ENCODE assay signal across 10 cellular contexts in genomic region chr4:146329042-146329716, GRCh38.
DNase-seq lines count a peak whose midpoint lies in the region; TF ChIP-seq lines count a peak whose summit lies in the region.
"Had no signal": no experiment of that assay in that cellular context is flagged by ENCODE, and none has a peak within 500 bp of the region (broad histone marks: within the 10 kb centered on the region; RNA-seq: fewer than 3 reads in every experiment).

No MANE protein-coding gene starts in this region.

- POLR2A ChIA-PET in SK-N-SH (lab: Yijun Ruan, JAX), result no interaction called here

- H3K79me2 ChIP-seq in SK-N-SH (ENCODE audit: insufficient read depth), result no peaks in the 10 kb centered on the region

- TF ChIP-seq RAD21 in SK-N-SH (IDR thresholded peaks at IDR 0.05; ENCODE audit: low read length), result no peak

- peak in 1 of 2 experiments; percentile 85; a peak in 2 of 4 replicates for TF ChIP-seq EP300 in SK-N-SH (IDR thresholded peaks at IDR 0.05; ENCODE audit: borderline replicate concordance in 1 of 2, low read depth in 1 of 2, low read length in 1 of 2)

- no peaks in the 10 kb centered on the region for H3K36me3 ChIP-seq in SK-N-SH (replicated peaks in 1 of 2; ENCODE audit: control insufficient read depth in 1 of 2, insufficient read depth in 2 of 2, low read length in 1 of 2)
- H3K36me3 ChIP-seq: right atrium auricular region had no signal

- H3K9me3 ChIP-seq in SK-N-SH, result no peaks in the 10 kb centered on the region
- H3K9me3 ChIP-seq: right atrium auricular region had no signal

- H3K4me1 ChIP-seq in SK-N-SH (ENCODE audit: control insufficient read depth in 1 of 2, insufficient read depth in 2 of 2, low read depth in 1 of 2, low read length in 1 of 2), result peaks cover 5 to 46% of the 10 kb centered on the region in 2 experiments
- H3K4me1 ChIP-seq: right atrium auricular region had no signal

- H2AFZ ChIP-seq in SK-N-SH (ENCODE audit: low read depth), result no peak overlapping the region

- no peak overlapping the region for H3K4me3 ChIP-seq in SK-N-SH (ENCODE audit: low read depth in 2 of 2, low read length in 1 of 2)
- H3K4me3 ChIP-seq in skeletal muscle cell (ENCODE audit: low read depth, low read length), result no peak overlapping the region
- H3K4me3 ChIP-seq: right atrium auricular region had no signal

- peak overlapping the region; percentile 47; the same call in 1 of the 2 replicates for H3K9ac ChIP-seq in SK-N-SH

- CTCF ChIA-PET in SK-N-SH (lab: Yijun Ruan, JAX), result interaction anchor here (1.1 to 2.1 kb wide), 3 partner anchors 11 to 588 kb away, joined by 3 to 5 read pairs (median 4); no protein-coding TSS in a partner anchor

- no peaks in the 10 kb centered on the region for H3K27me3 ChIP-seq in SK-N-SH (ENCODE audit: insufficient read depth)
- H3K27me3 ChIP-seq: right atrium auricular region had no signal

- H3K9me2 ChIP-seq in SK-N-SH, result no peaks in the 10 kb centered on the region

- peaks cover 57% of the 10 kb centered on the region for H3F3A ChIP-seq in SK-N-SH (replicated peaks; ENCODE audit: insufficient read depth)

- H3K27ac ChIP-seq in SK-N-SH (ENCODE audit: low read depth in 2 of 2, low read length in 1 of 2), result peak overlapping the region; percentile 77 to 93
- H3K27ac ChIP-seq: right atrium auricular region had no signal

- peak; percentile 34 for DNase-seq in GM04503 (ENCODE audit: low read depth)
- no peak for DNase-seq in SK-N-SH
- peak; percentile 51 for DNase-seq in fibroblast of peridontal ligament (ENCODE audit: extremely low read depth)
- peak; percentile 41 for DNase-seq in skeletal muscle cell (ENCODE audit: low read depth)
- DNase-seq in NCI-H1048 (lab: John Stamatoyannopoulos, UW), result no peak
- DNase-seq in NCI-H446 (lab: John Stamatoyannopoulos, UW), result no peak
- no peak for DNase-seq in NK-92 treated with Interleukin-12 subunit alpha and Interleukin-12 subunit beta, amount 100 ng/mL, for 24 hours (lab: John Stamatoyannopoulos, UW)
- DNase-seq in NCI-H510A (lab: John Stamatoyannopoulos, UW), result no peak
- DNase-seq: T-helper 9 cell had no signal

- H3K4me2 ChIP-seq in SK-N-SH, result peak overlapping the region; percentile 48

- H4K20me1 ChIP-seq in SK-N-SH (ENCODE audit: insufficient read depth), result no peaks in the 10 kb centered on the region

- no peak for TF ChIP-seq CTCF in SK-N-SH (IDR thresholded peaks at IDR 0.05)

TF ChIP-seq in SK-N-SH, 30 proteins besides CTCF, POLR2A, EP300 and RAD21:
- TF ChIP-seq SIN3A (IDR thresholded peaks at IDR 0.05; ENCODE audit: borderline replicate concordance, low read depth, low read length) (no peak), YY1 (IDR thresholded peaks at IDR 0.05; ENCODE audit: low read depth) (no peak), FOSL2 (IDR thresholded peaks at IDR 0.05; ENCODE audit: borderline replicate concordance, low read depth) (peak; percentile 93), MEF2A (IDR thresholded peaks at IDR 0.05; ENCODE audit: borderline replicate concordance, low read depth) (peak; percentile 91), TCF12 (IDR thresholded peaks at IDR 0.05) (peak; percentile 74), TEAD4 (IDR thresholded peaks at IDR 0.05; ENCODE audit: borderline replicate concordance, insufficient read depth) (peak; percentile 70; the same call in 1 of the 2 replicates), PBX3 (IDR thresholded peaks at IDR 0.05) (peak; percentile 67), POLR2AphosphoS5 (IDR thresholded peaks at IDR 0.05; ENCODE audit: low read depth, low read length) (0 out of 2 replicates have a peak, but pooled peaks have one; percentile 47), NRF1 (IDR thresholded peaks at IDR 0.05; ENCODE audit: low read depth, low read length) (no peak), NFIC (IDR thresholded peaks at IDR 0.05; ENCODE audit: borderline replicate concordance) (peak; percentile 63), JUND (IDR thresholded peaks at IDR 0.05) (peak; percentile 95), FOXM1 (IDR thresholded peaks at IDR 0.05; ENCODE audit: low read depth) (peak; percentile 53; the same call in 1 of the 2 replicates), GATA2 (CRISPR knock-in tag; IDR thresholded peaks at IDR 0.05) (no peak), TAF1 (IDR thresholded peaks at IDR 0.05; ENCODE audit: borderline replicate concordance, low read depth, low read length) (no peak), RCOR1 (IDR thresholded peaks at IDR 0.05; ENCODE audit: low read length) (no peak)

Comparison
In these comparisons a context has a peak if more than half of its experiments do, and no peak if none do; other contexts are left out.
1. DNase-seq: peak in GM04503 (single experiment), fibroblast of peridontal ligament (single experiment) and skeletal muscle cell (single experiment); none in SK-N-SH (single experiment), NCI-H1048 (single experiment), NCI-H446 (0 of 2), NK-92 treated with Interleukin-12 subunit alpha and Interleukin-12 subunit beta, amount 100 ng/mL, for 24 hours (single experiment) and NCI-H510A (single experiment).